In genomic region chr16:81581107-81581506, GRCh38 we compare ENCODE assay signal across 16 cellular contexts.
DNase-seq lines count a peak whose midpoint lies in the region; ATAC-seq, FAIRE-seq and TF ChIP-seq lines count a peak whose summit lies in the region.
"Had no signal": no experiment of that assay in that cellular context is flagged by ENCODE, and none has a peak within 500 bp of the region (broad histone marks: within the 10 kb centered on the region; RNA-seq: fewer than 3 reads in every experiment).

No MANE protein-coding gene starts in this region.

- no peak for TF ChIP-seq CTCF in VCaP (conservative IDR thresholded peaks at IDR 0.05)

- WGBS in small intestine, 3 donors: 64 to 81% (median 68%) methylated on average over 12 of the region's 12 CpGs

- H3K27ac ChIP-seq in VCaP: peak overlapping the region; percentile 22; the same call in 1 of the 2 replicates
- peak overlapping the region in 1 of 2 donors; percentile 32 for H3K27ac ChIP-seq in small intestine (ENCODE audit: low read depth in 1 of 2, low read length in 1 of 2)
- H3K27ac ChIP-seq: cardiac muscle cell, heart right ventricle, ovary had no signal

- H3K9me3 ChIP-seq in small intestine (ENCODE audit: control insufficient read depth, low read depth): no peaks in the 10 kb centered on the region
- H3K9me3 ChIP-seq: heart right ventricle, ovary had no signal

- no peak for FAIRE-seq in small intestine (lab: Jason Lieb, UNC)
- FAIRE-seq: endometrium, urothelium cell line had no signal

- peaks cover 14 to 18% of the 10 kb centered on the region in 2 donors for H3K4me1 ChIP-seq in small intestine (ENCODE audit: control insufficient read depth in 2 of 2, insufficient read depth in 1 of 2, low read depth in 1 of 2, low read length in 1 of 2)

- ATAC-seq in HG03442 (IDR thresholded peaks at IDR 0.05; ENCODE audit: unreplicated experiment): no peak
- no peak for ATAC-seq in GM19397 (IDR thresholded peaks at IDR 0.05; ENCODE audit: unreplicated experiment)

- DNase-seq in DMS53 treated with DMSO at 0.1 percent for 48 hours (lab: John Stamatoyannopoulos, UW; ENCODE audit: unreplicated experiment) (peak; percentile 54), kidney tubule cell (ENCODE audit: low spot score) (peak; percentile 89), small intestine (peak; percentile 56), DMS79 treated with DMSO at 0.1 percent for 48 hours (lab: John Stamatoyannopoulos, UW) (no peak)
- no peak for DNase-seq in activated CD4-positive, alpha-beta T cell treated with anti-CD3 and anti-CD28 coated beads for 1 hour
- DNase-seq: activated naive CD4-positive, alpha-beta T cell treated with anti-CD3 and anti-CD28 coated beads, Interleukin-2, amount 10 ng/mL, durations not matched to agents 7 days and 5 days; heart right ventricle; KBM-7; NCI-H1436 treated with DMSO at 0.1 percent for 48 hours; ovary had no signal

- H3K36me3 ChIP-seq in small intestine (ENCODE audit: control insufficient read depth in 2 of 2, insufficient read depth in 2 of 2, low read length in 2 of 2): no peaks in the 10 kb centered on the region
- H3K36me3 ChIP-seq: cardiac muscle cell, ovary had no signal

- H3K27me3 ChIP-seq in small intestine (ENCODE audit: control insufficient read depth in 2 of 2, insufficient read depth in 2 of 2, low read length in 2 of 2): no peaks in the 10 kb centered on the region
- H3K27me3 ChIP-seq: cardiac muscle cell, heart right ventricle, ovary had no signal

- no peak overlapping the region for H3K4me3 ChIP-seq in small intestine (ENCODE audit: low read depth in 1 of 2, low read length in 2 of 2)
- H3K4me3 ChIP-seq: cardiac muscle cell, heart right ventricle, ovary had no signal

Comparison
In these comparisons a context has a peak if more than half of its experiments do, and no peak if none do; other contexts are left out.
1. DNase-seq: peak in DMS53 treated with DMSO at 0.1 percent for 48 hours (single experiment), kidney tubule cell (single experiment) and small intestine (single experiment); none in DMS79 treated with DMSO at 0.1 percent for 48 hours (single experiment) and activated CD4-positive, alpha-beta T cell treated with anti-CD3 and anti-CD28 coated beads for 1 hour (single experiment).